15 cellular contexts compared by ENCODE assay signal in genomic region chr9:137760426-137760825, GRCh38.
DNase-seq lines count a peak whose midpoint lies in the region; ATAC-seq and TF ChIP-seq lines count a peak whose summit lies in the region.
"Had no signal": no experiment of that assay in that cellular context is flagged by ENCODE, and none has a peak within 500 bp of the region (broad histone marks: within the 10 kb centered on the region; RNA-seq: fewer than 3 reads in every experiment).

No MANE protein-coding gene starts in this region.

- H3K36me3 Mint-ChIP-seq in WTC11 = peaks cover 74% of the 10 kb centered on the region

- CTCF ChIA-PET in WTC11 (lab: Charles Lee) = no interaction called here

- no peaks in the 10 kb centered on the region for H3K27me3 ChIP-seq in vagina
- H3K27me3 ChIP-seq: neural progenitor cell, tibial artery had no signal

- no peak overlapping the region for H3K4me3 ChIP-seq in vagina
- H3K4me3 ChIP-seq: neural progenitor cell, tibial artery had no signal

- no peaks in the 10 kb centered on the region for H3K9me3 ChIP-seq in vagina

- no peak for TF ChIP-seq POLR2A in vagina (IDR thresholded peaks at IDR 0.05)

- peaks cover 19% of the 10 kb centered on the region for H3K4me1 Mint-ChIP-seq in WTC11

- H3K9me3 Mint-ChIP-seq in WTC11 = peaks cover 3% of the 10 kb centered on the region

- intact Hi-C loops in vagina (cut with DNase I) = no loop called here

- POLR2A ChIA-PET in WTC11 (lab: Charles Lee) = no interaction called here

- no peak overlapping the region for H3K27ac ChIP-seq in vagina
- H3K27ac ChIP-seq: neural progenitor cell, tibial artery had no signal

- TF ChIP-seq CTCF in WTC11 (IDR thresholded peaks at IDR 0.05) (no peak), vagina (IDR thresholded peaks at IDR 0.05) (no peak)

- peaks cover 0 to 57% of the 10 kb centered on the region in 2 donors for H3K36me3 ChIP-seq in vagina
- H3K36me3 ChIP-seq: neural progenitor cell had no signal

- H3K4me3 Mint-ChIP-seq in WTC11 = no peak overlapping the region
- H3K4me3 Mint-ChIP-seq: activated CD4-positive, alpha-beta T cell treated with anti-CD3 and anti-CD28 coated beads, Interleukin-2, amount 10 ng/mL, durations not matched to agents 7 days and 5 days; activated naive CD8-positive, alpha-beta T cell treated with anti-CD3 and anti-CD28 coated beads, Interleukin-2, amount 10 ng/mL, durations not matched to agents 7 days and 5 days; neural progenitor cell had no signal

- peaks cover 5% of the 10 kb centered on the region for H3K4me1 ChIP-seq in vagina
- H3K4me1 ChIP-seq: neural progenitor cell, tibial artery had no signal

- ATAC-seq in WTC11 (no peak), HG03342 (IDR thresholded peaks at IDR 0.05; ENCODE audit: unreplicated experiment) (no peak), GM21619 (IDR thresholded peaks at IDR 0.05; ENCODE audit: unreplicated experiment) (no peak)

- 0 out of 2 replicates have a peak overlapping the region, but pooled peaks have one; percentile 23 for H3K27ac Mint-ChIP-seq in WTC11
- H3K27ac Mint-ChIP-seq: activated naive CD8-positive, alpha-beta T cell treated with anti-CD3 and anti-CD28 coated beads, Interleukin-2, amount 10 ng/mL, durations not matched to agents 7 days and 5 days; neural progenitor cell had no signal

- DNase-seq in activated effector memory CD4-positive, alpha-beta T cell treated with anti-CD3 and anti-CD28 coated beads, Interleukin-2, amount 50 U/mL, for 16 hours = peak; percentile 56
- DNase-seq in activated effector memory CD4-positive, alpha-beta T cell treated with Interleukin-2 at 50 U/mL for 16 hours = no peak
- no peak for DNase-seq in WTC11 (ENCODE audit: low spot score)
- peak; percentile 71 for DNase-seq in iris pigment epithelial cell (ENCODE audit: low read depth)
- peak; percentile 44 for DNase-seq in stromal cell of bone marrow (ENCODE audit: low read depth)
- DNase-seq in vagina (ENCODE audit: extremely low spot score in 2 of 2) = no peak
- DNase-seq: activated CD4-positive, alpha-beta T cell treated with anti-CD3 and anti-CD28 coated beads, Interleukin-2, amount 10 ng/mL, durations not matched to agents 7 days and 5 days; activated naive CD8-positive, alpha-beta T cell treated with anti-CD3 and anti-CD28 coated beads, Interleukin-2, amount 10 ng/mL, durations not matched to agents 7 days and 5 days; DMS 273 treated with DMSO at 0.1 percent for 48 hours; NCI-H1417 treated with DMSO at 0.1 percent for 48 hours; small intestine; tibial artery had no signal

- H3K27me3 Mint-ChIP-seq in WTC11 (ENCODE audit: low read depth) = no peaks in the 10 kb centered on the region
- H3K27me3 Mint-ChIP-seq: activated CD4-positive, alpha-beta T cell treated with anti-CD3 and anti-CD28 coated beads, Interleukin-2, amount 10 ng/mL, durations not matched to agents 7 days and 5 days; activated naive CD8-positive, alpha-beta T cell treated with anti-CD3 and anti-CD28 coated beads, Interleukin-2, amount 10 ng/mL, durations not matched to agents 7 days and 5 days had no signal

TF ChIP-seq in WTC11, 78 proteins besides CTCF, POLR2A, EP300 and RAD21 (continues in another document):
- TF ChIP-seq, protein P1, sequence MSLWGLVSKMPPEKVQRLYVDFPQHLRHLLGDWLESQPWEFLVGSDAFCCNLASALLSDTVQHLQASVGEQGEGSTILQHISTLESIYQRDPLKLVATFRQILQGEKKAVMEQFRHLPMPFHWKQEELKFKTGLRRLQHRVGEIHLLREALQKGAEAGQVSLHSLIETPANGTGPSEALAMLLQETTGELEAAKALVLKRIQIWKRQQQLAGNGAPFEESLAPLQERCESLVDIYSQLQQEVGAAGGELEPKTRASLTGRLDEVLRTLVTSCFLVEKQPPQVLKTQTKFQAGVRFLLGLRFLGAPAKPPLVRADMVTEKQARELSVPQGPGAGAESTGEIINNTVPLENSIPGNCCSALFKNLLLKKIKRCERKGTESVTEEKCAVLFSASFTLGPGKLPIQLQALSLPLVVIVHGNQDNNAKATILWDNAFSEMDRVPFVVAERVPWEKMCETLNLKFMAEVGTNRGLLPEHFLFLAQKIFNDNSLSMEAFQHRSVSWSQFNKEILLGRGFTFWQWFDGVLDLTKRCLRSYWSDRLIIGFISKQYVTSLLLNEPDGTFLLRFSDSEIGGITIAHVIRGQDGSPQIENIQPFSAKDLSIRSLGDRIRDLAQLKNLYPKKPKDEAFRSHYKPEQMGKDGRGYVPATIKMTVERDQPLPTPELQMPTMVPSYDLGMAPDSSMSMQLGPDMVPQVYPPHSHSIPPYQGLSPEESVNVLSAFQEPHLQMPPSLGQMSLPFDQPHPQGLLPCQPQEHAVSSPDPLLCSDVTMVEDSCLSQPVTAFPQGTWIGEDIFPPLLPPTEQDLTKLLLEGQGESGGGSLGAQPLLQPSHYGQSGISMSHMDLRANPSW (CRISPR knock-in tag; conservative IDR thresholded peaks at IDR 0.05; ENCODE audit: low read depth) = no peak
- TF ChIP-seq, protein P2, sequence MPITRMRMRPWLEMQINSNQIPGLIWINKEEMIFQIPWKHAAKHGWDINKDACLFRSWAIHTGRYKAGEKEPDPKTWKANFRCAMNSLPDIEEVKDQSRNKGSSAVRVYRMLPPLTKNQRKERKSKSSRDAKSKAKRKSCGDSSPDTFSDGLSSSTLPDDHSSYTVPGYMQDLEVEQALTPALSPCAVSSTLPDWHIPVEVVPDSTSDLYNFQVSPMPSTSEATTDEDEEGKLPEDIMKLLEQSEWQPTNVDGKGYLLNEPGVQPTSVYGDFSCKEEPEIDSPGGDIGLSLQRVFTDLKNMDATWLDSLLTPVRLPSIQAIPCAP (CRISPR knock-in tag; IDR thresholded peaks at IDR 0.05) = no peak
- TF ChIP-seq CREM (CRISPR knock-in tag; IDR thresholded peaks at IDR 0.05) (no peak), NFATC4 (CRISPR knock-in tag; IDR thresholded peaks at IDR 0.05) (no peak), NFYB (CRISPR knock-in tag; conservative IDR thresholded peaks at IDR 0.05; ENCODE audit: low read depth) (no peak), MXD4 (CRISPR knock-in tag; IDR thresholded peaks at IDR 0.05; ENCODE audit: borderline replicate concordance) (no peak), CBFB (CRISPR knock-in tag; IDR thresholded peaks at IDR 0.05; ENCODE audit: low read depth) (no peak), ELF4 (CRISPR knock-in tag; IDR thresholded peaks at IDR 0.05; ENCODE audit: low read depth) (no peak), EMX1 (CRISPR knock-in tag; IDR thresholded peaks at IDR 0.05) (no peak), MAX (CRISPR knock-in tag; IDR thresholded peaks at IDR 0.05) (no peak), ERG (CRISPR knock-in tag; IDR thresholded peaks at IDR 0.05) (no peak), ARID4B (CRISPR knock-in tag; IDR thresholded peaks at IDR 0.05; ENCODE audit: borderline replicate concordance) (no peak), MYBL2 (CRISPR knock-in tag; IDR thresholded peaks at IDR 0.05) (no peak)
- TF ChIP-seq, protein P3, sequence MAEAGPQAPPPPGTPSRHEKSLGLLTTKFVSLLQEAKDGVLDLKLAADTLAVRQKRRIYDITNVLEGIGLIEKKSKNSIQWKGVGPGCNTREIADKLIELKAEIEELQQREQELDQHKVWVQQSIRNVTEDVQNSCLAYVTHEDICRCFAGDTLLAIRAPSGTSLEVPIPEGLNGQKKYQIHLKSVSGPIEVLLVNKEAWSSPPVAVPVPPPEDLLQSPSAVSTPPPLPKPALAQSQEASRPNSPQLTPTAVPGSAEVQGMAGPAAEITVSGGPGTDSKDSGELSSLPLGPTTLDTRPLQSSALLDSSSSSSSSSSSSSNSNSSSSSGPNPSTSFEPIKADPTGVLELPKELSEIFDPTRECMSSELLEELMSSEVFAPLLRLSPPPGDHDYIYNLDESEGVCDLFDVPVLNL (CRISPR knock-in tag; IDR thresholded peaks at IDR 0.05; ENCODE audit: borderline replicate concordance, low read depth) = no peak

Comparison
In these comparisons a context has a peak if more than half of its experiments do, and no peak if none do; other contexts are left out.
1. DNase-seq: peak in activated effector memory CD4-positive, alpha-beta T cell treated with anti-CD3 and anti-CD28 coated beads, Interleukin-2, amount 50 U/mL, for 16 hours (single experiment), iris pigment epithelial cell (single experiment) and stromal cell of bone marrow (single experiment); none in activated effector memory CD4-positive, alpha-beta T cell treated with Interleukin-2 at 50 U/mL for 16 hours (single experiment), WTC11 (single experiment) and vagina (0 of 2).